In the genomic region with DNA sequence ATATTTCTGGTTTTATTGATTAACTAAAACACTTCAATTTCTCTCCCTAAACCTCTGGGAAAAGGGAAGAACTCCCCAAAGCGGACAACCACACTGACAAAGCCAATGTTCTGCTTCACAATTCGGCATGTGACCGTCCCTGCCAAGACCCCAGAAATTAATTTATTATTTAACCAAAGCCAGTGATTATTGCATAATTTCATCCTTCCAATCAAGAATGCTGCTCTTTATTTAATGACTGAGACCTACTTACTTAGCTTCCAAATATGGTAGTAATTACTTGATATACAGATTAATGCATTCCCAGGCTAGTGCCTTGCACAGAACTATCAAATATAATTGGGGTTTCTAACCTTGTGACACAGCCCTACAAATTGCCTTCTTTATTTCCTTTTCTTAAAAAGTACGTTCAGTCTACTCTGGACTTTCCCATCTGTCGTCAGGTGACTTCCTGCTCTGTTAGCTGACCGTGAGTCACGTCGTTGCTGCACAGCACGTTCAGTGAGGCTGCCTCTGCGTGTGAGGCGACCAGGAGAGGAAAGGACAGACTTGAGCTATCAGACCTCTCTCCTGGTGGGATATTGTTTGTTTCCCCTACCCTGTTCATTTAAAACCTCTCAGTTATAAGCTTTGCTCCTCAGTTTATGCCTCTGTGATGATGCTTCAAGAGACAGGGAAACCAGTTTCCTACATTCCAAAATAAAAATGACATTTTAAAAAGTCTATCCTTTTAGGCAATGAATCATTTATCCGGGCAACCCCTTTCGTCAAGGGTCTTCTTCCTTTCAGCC, we compare ENCODE assay signal across 8 cellular contexts. TPM values are rescaled to one million over a fixed set of nuclear protein-coding genes. Genes with fewer than 3 reads are reported as not detected.
DNase-seq lines count a peak whose midpoint lies in the region; ATAC-seq and TF ChIP-seq lines count a peak whose summit lies in the region.

No MANE protein-coding gene starts in this region.

- TF ChIP-seq CTCF in HL-60 (IDR thresholded peaks at IDR 0.05; ENCODE audit: insufficient read depth, low read length) (no peak), astrocyte of the cerebellum (IDR thresholded peaks at IDR 0.05; ENCODE audit: low read depth, low read length, missing control alignments) (no peak), kidney epithelial cell (IDR thresholded peaks at IDR 0.05; ENCODE audit: insufficient read depth, low read length, poor library complexity, severe bottlenecking) (no peak), glutamatergic neuron (IDR thresholded peaks at IDR 0.05; ENCODE audit: partially characterized antibody, unreplicated experiment) (no peak)

- H3K27ac ChIP-seq in HL-60 (replicated peaks): peak overlapping the region; percentile 79

- no peak overlapping the region for H3K4me3 Mint-ChIP-seq in glutamatergic neuron (ENCODE audit: unreplicated experiment)

- peak overlapping the region; percentile 19 for H3K4me3 ChIP-seq in HL-60 (replicated peaks; ENCODE audit: insufficient read depth, low read length)
- no peak overlapping the region for H3K4me3 ChIP-seq in astrocyte of the cerebellum (ENCODE audit: low read depth, low read length)
- H3K4me3 ChIP-seq in kidney epithelial cell (ENCODE audit: low read depth, low read length): no peak overlapping the region

- peak; percentile 95 for ATAC-seq in GM21360 (IDR thresholded peaks at IDR 0.05; ENCODE audit: unreplicated experiment)

- H3K27me3 ChIP-seq in HL-60 (ENCODE audit: insufficient read depth, poor library complexity, severe bottlenecking): no peaks in the 10 kb centered on the region
- H3K27me3 ChIP-seq in kidney epithelial cell (ENCODE audit: control insufficient read depth, insufficient read depth, low read length): no peaks in the 10 kb centered on the region

- H3K27me3 Mint-ChIP-seq in glutamatergic neuron (ENCODE audit: unreplicated experiment): no peaks in the 10 kb centered on the region

- DNase-seq in DMS53 (lab: John Stamatoyannopoulos, UW): peak; percentile 89
- DNase-seq in HL-60 (ENCODE audit: low read depth in 1 of 2, low spot score in 1 of 2): peak; percentile 81 to 93
- peak; percentile 31 for DNase-seq in T1000 (lab: John Stamatoyannopoulos, UW)
- peak; percentile 51 for DNase-seq in astrocyte of the cerebellum (ENCODE audit: low read depth)
- peak; percentile 94 for DNase-seq in kidney epithelial cell (ENCODE audit: low read depth)
- DNase-seq in stimulated activated CD4-positive, alpha-beta T cell treated with anti-CD3 and anti-CD28 coated beads, TNF-alpha, amount 100 ng/mL, for 1 hour (ENCODE audit: low read depth in 3 of 3, low spot score in 1 of 3): peak; percentile 51 to 66 (median 59)
- DNase-seq in glutamatergic neuron: no peak

- no peaks in the 10 kb centered on the region for H3K4me1 Mint-ChIP-seq in glutamatergic neuron (ENCODE audit: low read depth, unreplicated experiment)

- H3K36me3 ChIP-seq in kidney epithelial cell (ENCODE audit: control insufficient read depth, insufficient read depth, low read length): no peaks in the 10 kb centered on the region

- no peak overlapping the region for H3K27ac Mint-ChIP-seq in glutamatergic neuron (ENCODE audit: unreplicated experiment)

- H3K36me3 Mint-ChIP-seq in glutamatergic neuron (ENCODE audit: unreplicated experiment): no peaks in the 10 kb centered on the region

- in situ Hi-C loops in astrocyte of the cerebellum (cut with HindIII; ENCODE audit: low sequenced_read_pairs): no loop called here

- no peaks in the 10 kb centered on the region for H3K9me3 Mint-ChIP-seq in glutamatergic neuron (ENCODE audit: unreplicated experiment)

RNA-seq across cellular contexts. Expression of gene TNFAIP3, which starts 55.7 kb away (rescaled TPM):
- total RNA-seq in kidney epithelial cell (56.3 and 65.8 TPM in 2 replicates), glutamatergic neuron (ENCODE audit: unreplicated experiment) (2.2 TPM)

Comparison
In these comparisons a context has a peak if more than half of its experiments do, and no peak if none do; other contexts are left out.
1. RNA of gene TNFAIP3, which starts 55.7 kb away (total RNA-seq): 56.3 to 65.8 TPM in kidney epithelial cell; 2.2 TPM in glutamatergic neuron (single experiment); every median in the first group is over 10 times any median in the second.